8 cellular contexts compared by ENCODE assay signal in the genomic region with DNA sequence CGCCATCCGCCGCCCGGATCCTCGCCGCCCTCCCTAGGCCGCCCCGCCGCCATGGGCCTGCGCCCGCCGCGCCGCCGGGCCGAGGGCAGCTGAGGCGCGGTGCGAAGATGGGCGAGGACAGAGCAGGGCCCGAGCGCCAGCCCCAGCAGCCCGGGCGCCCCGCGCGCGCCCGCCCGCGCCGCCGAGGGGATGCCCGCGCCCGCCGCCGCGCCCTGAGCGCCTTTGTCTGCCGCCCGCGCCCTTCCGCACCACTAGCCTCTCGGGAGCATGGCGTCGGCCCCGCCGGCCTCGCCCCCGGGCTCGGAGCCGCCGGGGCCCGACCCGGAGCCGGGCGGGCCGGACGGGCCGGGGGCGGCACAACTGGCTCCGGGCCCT. TPM values are rescaled to one million over a fixed set of nuclear protein-coding genes. Genes with fewer than 3 reads are reported as not detected.
A peak's percentile ranks its signal among the peaks of the same experiment; 100 is the strongest.
DNase-seq lines count a peak whose midpoint lies in the region; ATAC-seq and TF ChIP-seq lines count a peak whose summit lies in the region.

No MANE protein-coding gene starts in this region.

- no peak overlapping the region for H2AK5ac ChIP-seq in trophoblast cell (ENCODE audit: low read length)

- H3K27ac ChIP-seq in SK-N-SH (ENCODE audit: low read depth in 2 of 2, low read length in 1 of 2) (peak overlapping the region; percentile 78 to 92; a peak in 3 of 4 replicates), trophoblast cell (ENCODE audit: low read depth, low read length) (no peak overlapping the region)

- H3K9me2 ChIP-seq in SK-N-SH = no peaks in the 10 kb centered on the region

- ATAC-seq in HG02642 (IDR thresholded peaks at IDR 0.05; ENCODE audit: poor library complexity, unreplicated experiment) = peak; percentile 34

- POLR2A ChIA-PET in SK-N-SH (lab: Yijun Ruan, JAX) = interaction anchor here (0.9 kb wide), 1 partner anchor 101 kb away, joined by 4 read pairs; no protein-coding TSS in a partner anchor

- H3K4ac ChIP-seq in trophoblast cell (ENCODE audit: low read depth, low read length) = no peak overlapping the region

- H3K9me3 ChIP-seq in SK-N-SH = no peaks in the 10 kb centered on the region
- H3K9me3 ChIP-seq in trophoblast cell (ENCODE audit: insufficient read depth, low read depth, low read length) = peaks cover 2% of the 10 kb centered on the region

- H3K36me3 ChIP-seq in SK-N-SH (replicated peaks in 1 of 2; ENCODE audit: control insufficient read depth in 1 of 2, insufficient read depth in 2 of 2, low read length in 1 of 2) = peaks cover 0 to 6% of the 10 kb centered on the region in 2 experiments
- peaks cover 0 to 2% of the 10 kb centered on the region in 2 experiments for H3K36me3 ChIP-seq in trophoblast cell (ENCODE audit: control insufficient read depth in 1 of 2, insufficient read depth in 2 of 2, low read length in 2 of 2)

- H3K4me2 ChIP-seq in SK-N-SH = no peak overlapping the region; the same call in 1 of the 2 replicates
- H3K4me2 ChIP-seq in trophoblast cell (ENCODE audit: low read length) = peak overlapping the region; percentile 84

- peaks cover 18 to 20% of the 10 kb centered on the region in 2 experiments for H3K4me1 ChIP-seq in SK-N-SH (ENCODE audit: control insufficient read depth in 1 of 2, insufficient read depth in 2 of 2, low read depth in 1 of 2, low read length in 1 of 2)
- H3K4me1 ChIP-seq in trophoblast cell (ENCODE audit: control insufficient read depth in 1 of 2, insufficient read depth in 2 of 2, low read length in 2 of 2) = peaks cover 15 to 18% of the 10 kb centered on the region in 2 experiments

- no peaks in the 10 kb centered on the region for H3K27me3 ChIP-seq in SK-N-SH (ENCODE audit: insufficient read depth)
- H3K27me3 ChIP-seq in trophoblast cell (ENCODE audit: insufficient read depth, low read length) = peaks cover 17% of the 10 kb centered on the region

- H2AFZ ChIP-seq in SK-N-SH (ENCODE audit: low read depth) = no peak overlapping the region
- peak overlapping the region; percentile 70 for H2AFZ ChIP-seq in trophoblast cell (ENCODE audit: insufficient read depth, low read length, poor library complexity)

- peaks cover 46% of the 10 kb centered on the region for H3K79me2 ChIP-seq in SK-N-SH (ENCODE audit: insufficient read depth)
- H3K79me2 ChIP-seq in trophoblast cell (ENCODE audit: control insufficient read depth, insufficient read depth, low read length, poor library complexity) = peaks cover 10% of the 10 kb centered on the region

- H3F3A ChIP-seq in SK-N-SH (replicated peaks; ENCODE audit: insufficient read depth) = peaks cover 20% of the 10 kb centered on the region

- peak overlapping the region; percentile 54; the same call in 1 of the 2 replicates for H3K9ac ChIP-seq in SK-N-SH
- H3K9ac ChIP-seq in trophoblast cell (ENCODE audit: low read length) = peak overlapping the region; percentile 71

- peak overlapping the region; percentile 51 for H4K8ac ChIP-seq in trophoblast cell (ENCODE audit: low read depth, low read length)

- peak overlapping the region; percentile 55 for H4K91ac ChIP-seq in trophoblast cell (ENCODE audit: low read depth, low read length)

- no peak overlapping the region for H2BK12ac ChIP-seq in trophoblast cell (ENCODE audit: low read length)

- DNase-seq in NCI-H146 (lab: John Stamatoyannopoulos, UW) (peak; percentile 62), NCI-H146 treated with DMSO at 0.1 percent for 48 hours (lab: John Stamatoyannopoulos, UW; ENCODE audit: unreplicated experiment) (no peak), SK-N-SH (no peak), epithelial cell of proximal tubule (ENCODE audit: low read depth) (no peak), trophoblast cell (peak in 1 of 2 donors; percentile 39), NCI-H1694 treated with DMSO at 0.1 percent for 48 hours (lab: John Stamatoyannopoulos, UW) (no peak), COLO829 (ENCODE audit: low spot score) (no peak)

- TF ChIP-seq CTCF in SK-N-SH (IDR thresholded peaks at IDR 0.05) = no peak
- TF ChIP-seq CTCF in epithelial cell of proximal tubule (conservative IDR thresholded peaks at IDR 0.05; ENCODE audit: low read depth, low read length) = no peak

- no peak for TF ChIP-seq EP300 in SK-N-SH (IDR thresholded peaks at IDR 0.05; ENCODE audit: borderline replicate concordance in 1 of 2, low read depth in 1 of 2, low read length in 1 of 2)

- peak overlapping the region; percentile 42 for H3K14ac ChIP-seq in trophoblast cell (ENCODE audit: low read length)

- 0% methylated on average over 9 of the region's 63 CpGs for WGBS in SK-N-SH (ENCODE audit: low lambda C conversion rate)
- WGBS in trophoblast cell (ENCODE audit: extremely low coverage, insufficient coverage, insufficient read length) = no CpG with 5 or more reads among the region's 63 CpGs

- TF ChIP-seq RAD21 in SK-N-SH (IDR thresholded peaks at IDR 0.05; ENCODE audit: low read length) = no peak

- H2BK120ac ChIP-seq in trophoblast cell (ENCODE audit: insufficient read depth, low read length, poor library complexity) = no peak overlapping the region

- H2BK5ac ChIP-seq in trophoblast cell (ENCODE audit: low read depth, low read length, poor library complexity) = no peak overlapping the region

- H3K18ac ChIP-seq in trophoblast cell (ENCODE audit: low read length) = peak overlapping the region; percentile 56

- H3K79me1 ChIP-seq in trophoblast cell (ENCODE audit: low read length) = peaks cover 5% of the 10 kb centered on the region

- no peak overlapping the region for H3K23ac ChIP-seq in trophoblast cell (ENCODE audit: low read length)

- CTCF ChIA-PET in SK-N-SH (lab: Yijun Ruan, JAX) = interaction anchor here (0.9 to 3.1 kb wide), 6 partner anchors 13 to 140 kb away, joined by 3 to 7 read pairs (median 3); a partner anchor contains a TSS

- H4K20me1 ChIP-seq in SK-N-SH (ENCODE audit: insufficient read depth) = peaks cover 41% of the 10 kb centered on the region

- peak overlapping the region; percentile 70 for H3K4me3 ChIP-seq in SK-N-SH (ENCODE audit: low read depth in 2 of 2, low read length in 1 of 2)
- peak overlapping the region; percentile 90 for H3K4me3 ChIP-seq in epithelial cell of proximal tubule (ENCODE audit: low read depth, low read length)
- H3K4me3 ChIP-seq in trophoblast cell (ENCODE audit: low read depth, low read length) = peak overlapping the region; percentile 71

- H4K12ac ChIP-seq in trophoblast cell (ENCODE audit: low read depth, low read length) = no peak overlapping the region

TF ChIP-seq in SK-N-SH, 30 proteins besides CTCF, POLR2A, EP300 and RAD21 (continues in another document):
- TF ChIP-seq RCOR1 (IDR thresholded peaks at IDR 0.05; ENCODE audit: low read length) (no peak), SMC3 (IDR thresholded peaks at IDR 0.05; ENCODE audit: low read depth, low read length) (no peak)
- TF ChIP-seq, protein P1, sequence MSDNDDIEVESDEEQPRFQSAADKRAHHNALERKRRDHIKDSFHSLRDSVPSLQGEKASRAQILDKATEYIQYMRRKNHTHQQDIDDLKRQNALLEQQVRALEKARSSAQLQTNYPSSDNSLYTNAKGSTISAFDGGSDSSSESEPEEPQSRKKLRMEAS (IDR thresholded peaks at IDR 0.05; ENCODE audit: low read depth) = no peak
- TF ChIP-seq, protein P2, sequence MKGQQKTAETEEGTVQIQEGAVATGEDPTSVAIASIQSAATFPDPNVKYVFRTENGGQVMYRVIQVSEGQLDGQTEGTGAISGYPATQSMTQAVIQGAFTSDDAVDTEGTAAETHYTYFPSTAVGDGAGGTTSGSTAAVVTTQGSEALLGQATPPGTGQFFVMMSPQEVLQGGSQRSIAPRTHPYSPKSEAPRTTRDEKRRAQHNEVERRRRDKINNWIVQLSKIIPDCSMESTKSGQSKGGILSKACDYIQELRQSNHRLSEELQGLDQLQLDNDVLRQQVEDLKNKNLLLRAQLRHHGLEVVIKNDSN (IDR thresholded peaks at IDR 0.05; ENCODE audit: borderline replicate concordance, low read depth) = no peak

RNA-seq across cellular contexts. Expression of a gene that starts 0.3 kb away (rescaled TPM):
- 20.5 and 24.8 TPM in 2 replicates for polyA plus RNA-seq in SK-N-SH (2012; rRNA removed)
- 14.0 and 21.2 TPM in 2 replicates for polyA plus RNA-seq in SK-N-SH (2012; cell fraction: cytosol; rRNA removed)
- polyA plus RNA-seq in SK-N-SH (2012; cell fraction: nucleus; rRNA removed) = 60.8 and 64.8 TPM in 2 replicates
- total RNA-seq in epithelial cell of proximal tubule = 26.6 and 29.1 TPM in 2 replicates
- polyA plus RNA-seq in trophoblast cell (2013) = 13.6 and 14.0 TPM in 2 replicates

RNA-seq across cellular contexts. Expression of a gene that starts 24.0 kb away (rescaled TPM):
- 53.0 and 56.6 TPM in 2 replicates for polyA plus RNA-seq in SK-N-SH (2012; rRNA removed)
- polyA plus RNA-seq in SK-N-SH (2012; cell fraction: cytosol; rRNA removed) = 14.3 and 25.0 TPM in 2 replicates
- 214 and 256 TPM in 2 replicates for polyA plus RNA-seq in SK-N-SH (2012; cell fraction: nucleus; rRNA removed)
- total RNA-seq in epithelial cell of proximal tubule = 12.9 and 20.8 TPM in 2 replicates
- polyA plus RNA-seq in trophoblast cell (2013) = 13.6 TPM in 2 replicates

RNA-seq across cellular contexts. Expression of a gene that starts 28.7 kb away (rescaled TPM):
- 417 and 509 TPM in 2 replicates for polyA plus RNA-seq in SK-N-SH (2012; rRNA removed)
- polyA plus RNA-seq in SK-N-SH (2012; cell fraction: cytosol; rRNA removed) = 206 and 304 TPM in 2 replicates
- polyA plus RNA-seq in SK-N-SH (2012; cell fraction: nucleus; rRNA removed) = 278 and 300 TPM in 2 replicates
- total RNA-seq in epithelial cell of proximal tubule = 82.3 and 93.2 TPM in 2 replicates
- polyA plus RNA-seq in trophoblast cell (2013) = 175 and 192 TPM in 2 replicates

RNA-seq across cellular contexts. Expression of a gene that starts 43.9 kb away (rescaled TPM):
- 133 and 166 TPM in 2 replicates for polyA plus RNA-seq in SK-N-SH (2012; rRNA removed)
- polyA plus RNA-seq in SK-N-SH (2012; cell fraction: cytosol; rRNA removed) = 36.0 and 79.9 TPM in 2 replicates
- 268 and 315 TPM in 2 replicates for polyA plus RNA-seq in SK-N-SH (2012; cell fraction: nucleus; rRNA removed)
- total RNA-seq in epithelial cell of proximal tubule = 69.3 and 87.2 TPM in 2 replicates
- polyA plus RNA-seq in trophoblast cell (2013) = 80.1 and 80.9 TPM in 2 replicates

RNA-seq across cellular contexts. Expression of a gene that starts 55.4 kb away (rescaled TPM):
- polyA plus RNA-seq in SK-N-SH (2012; rRNA removed) = 266 and 320 TPM in 2 replicates
- 181 and 235 TPM in 2 replicates for polyA plus RNA-seq in SK-N-SH (2012; cell fraction: cytosol; rRNA removed)
- polyA plus RNA-seq in SK-N-SH (2012; cell fraction: nucleus; rRNA removed) = 203 and 269 TPM in 2 replicates
- total RNA-seq in epithelial cell of proximal tubule = 188 and 253 TPM in 2 replicates
- 61.1 and 61.4 TPM in 2 replicates for polyA plus RNA-seq in trophoblast cell (2013)
